ENCODE assay signal across 1 cellular context in genomic region chr7:106521115-106521514, GRCh38.
TF ChIP-seq lines count a peak whose summit lies in the region.

No MANE protein-coding gene starts in this region.

TF ChIP-seq in IMR-90, 13 proteins besides CTCF, POLR2A, EP300 and RAD21 (continued from another document):
- TF ChIP-seq MXI1 (IDR thresholded peaks at IDR 0.05; ENCODE audit: borderline replicate concordance, low read depth, low read length): no peak
- no peak for TF ChIP-seq NFE2L2 (IDR thresholded peaks at IDR 0.05; ENCODE audit: low read depth, low read length)
- TF ChIP-seq FOS (IDR thresholded peaks at IDR 0.05; ENCODE audit: low read depth, low read length): no peak
- TF ChIP-seq USF2 (IDR thresholded peaks at IDR 0.05; ENCODE audit: low read depth, low read length): no peak
- TF ChIP-seq ELK1 (IDR thresholded peaks at IDR 0.05; ENCODE audit: borderline replicate concordance, low read depth, low read length): no peak
- TF ChIP-seq MAZ (IDR thresholded peaks at IDR 0.05; ENCODE audit: borderline replicate concordance, low read depth, low read length): no peak
- no peak for TF ChIP-seq RFX5 (IDR thresholded peaks at IDR 0.05; ENCODE audit: low read depth, low read length)
TF ChIP-seq in IMR-90: peak in this region for 0.
